ENCODE assay signal across 8 cellular contexts in the genomic region with DNA sequence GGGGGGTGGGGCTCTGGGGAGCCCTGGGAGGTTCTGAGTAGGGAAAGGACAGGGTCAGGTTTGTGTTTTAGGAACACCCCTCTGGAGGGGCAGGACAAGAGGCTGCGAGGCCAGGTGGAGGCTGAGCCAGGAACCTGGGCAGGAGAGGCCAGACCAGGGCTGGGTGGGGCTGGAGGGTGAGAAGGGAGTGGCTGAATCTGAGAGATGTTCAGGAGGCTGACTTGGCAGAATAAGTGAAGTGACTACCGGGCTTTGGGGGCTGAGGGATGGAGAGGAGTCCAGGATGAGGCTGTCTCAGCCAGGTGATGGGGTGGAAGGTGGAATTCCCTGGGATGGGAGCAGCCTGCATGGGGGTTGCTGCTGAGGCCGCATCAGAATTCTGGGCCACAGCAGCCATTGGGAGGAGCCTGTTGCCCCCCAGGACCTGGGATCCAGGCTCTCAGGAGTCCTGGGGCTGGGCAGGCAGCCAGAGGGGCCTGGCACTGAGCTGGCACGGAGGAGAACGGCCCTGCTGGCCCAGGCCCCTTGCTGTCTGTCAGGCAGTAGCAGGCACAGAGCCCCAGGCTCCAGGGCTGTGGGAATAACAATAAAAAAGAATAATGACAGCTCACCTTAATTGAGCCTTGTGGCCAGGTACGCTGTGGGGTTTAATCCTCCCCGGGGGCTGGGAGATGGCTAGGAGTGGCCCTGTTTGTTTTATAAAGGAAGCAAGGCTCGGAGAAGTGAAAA. TPM values are rescaled to one million over a fixed set of nuclear protein-coding genes. Genes with fewer than 3 reads are reported as not detected.
DNase-seq lines count a peak whose midpoint lies in the region; ATAC-seq and TF ChIP-seq lines count a peak whose summit lies in the region.

No MANE protein-coding gene starts in this region.

- H3F3A ChIP-seq in SU-DHL-6 (ENCODE audit: insufficient read depth) = peaks cover 3% of the 10 kb centered on the region; the same call in 1 of the 2 replicates

- TF ChIP-seq CTCF in SU-DHL-6 (IDR thresholded peaks at IDR 0.05; ENCODE audit: insufficient read depth, low read length, poor library complexity, severe bottlenecking) (no peak), esophagus muscularis mucosa (IDR thresholded peaks at IDR 0.05) (no peak)

- H2AFZ ChIP-seq in SU-DHL-6 (ENCODE audit: low read depth, low read length, severe bottlenecking) = no peak overlapping the region

- H3K4me1 ChIP-seq in esophagus muscularis mucosa = peaks cover 60 to 68% (median 62%) of the 10 kb centered on the region in 4 donors

- DNase-seq in NCI-H1417 (lab: John Stamatoyannopoulos, UW) (peak in 2 of 3 experiments; percentile 22 to 67), NCI-H1417 treated with DMSO at 0.1 percent for 48 hours (lab: John Stamatoyannopoulos, UW) (no peak), esophagus muscularis mucosa (ENCODE audit: extremely low spot score) (no peak), NCI-H1694 (lab: John Stamatoyannopoulos, UW) (no peak)
- peak; percentile 47 for DNase-seq in stimulated activated naive CD8-positive, alpha-beta T cell treated with anti-CD3 and anti-CD28 coated beads, Interleukin-15, Interleukin-2, amounts not matched to agents 100 U/mL and 50 U/mL, for 24 hours

- no peaks in the 10 kb centered on the region for H3K9me2 ChIP-seq in SU-DHL-6 (replicated peaks; ENCODE audit: insufficient read depth, low read length)

- no peak for TF ChIP-seq POLR2A in esophagus muscularis mucosa (IDR thresholded peaks at IDR 0.05; ENCODE audit: low read depth)

- peak overlapping the region; percentile 50 for H3K9ac ChIP-seq in SU-DHL-6 (ENCODE audit: low read length)

- H3K36me3 ChIP-seq in SU-DHL-6 (ENCODE audit: low read length) (no peaks in the 10 kb centered on the region), esophagus muscularis mucosa (peaks cover 14 to 25% (median 23%) of the 10 kb centered on the region in 4 donors)

- H3K27me3 ChIP-seq in SU-DHL-6 (ENCODE audit: low read length) (no peaks in the 10 kb centered on the region), esophagus muscularis mucosa (no peaks in the 10 kb centered on the region)

- H3K27ac ChIP-seq in SU-DHL-6 (ENCODE audit: low read depth, low read length) (peak overlapping the region; percentile 69), esophagus muscularis mucosa (replicated peaks in 1 of 4) (peak overlapping the region; percentile 57 to 75 (median 66))

- intact Hi-C loops in esophagus muscularis mucosa (cut with DNase I) = no loop called here

- peaks cover 71% of the 10 kb centered on the region for H3K79me2 ChIP-seq in SU-DHL-6 (ENCODE audit: insufficient read depth, low read length)

- TF ChIP-seq EP300 in esophagus muscularis mucosa (IDR thresholded peaks at IDR 0.05) = no peak

- H3K4me2 ChIP-seq in SU-DHL-6 (ENCODE audit: low read depth, low read length, poor library complexity, severe bottlenecking) = peak overlapping the region; percentile 60

- no peaks in the 10 kb centered on the region for H4K20me1 ChIP-seq in SU-DHL-6 (ENCODE audit: low read depth, low read length)

- WGBS in esophagus muscularis mucosa = 43% methylated on average over 7 of the region's 8 CpGs

- H3K4me3 ChIP-seq in SU-DHL-6 (ENCODE audit: insufficient read depth, low read length, poor library complexity, severe bottlenecking) (peak overlapping the region; percentile 42), esophagus muscularis mucosa (peak overlapping the region in 1 of 4 donors; percentile 20)

- H3K9me3 ChIP-seq in SU-DHL-6 (ENCODE audit: insufficient read depth, low read length) (no peaks in the 10 kb centered on the region), esophagus muscularis mucosa (no peaks in the 10 kb centered on the region)

- ATAC-seq in stimulated activated naive CD8-positive, alpha-beta T cell treated with anti-CD3 and anti-CD28 coated beads, Interleukin-15, Interleukin-2, amounts not matched to agents 100 U/mL and 50 U/mL, for 24 hours = no peak
- ATAC-seq in GM18870 (IDR thresholded peaks at IDR 0.05; ENCODE audit: unreplicated experiment) (no peak), HG02885 (IDR thresholded peaks at IDR 0.05; ENCODE audit: poor library complexity, unreplicated experiment) (no peak)

RNA-seq across cellular contexts. Expression of gene PPP5C, which starts 3.3 kb away (rescaled TPM):
- 10 to 100 TPM; 39.9 to 74.7 (median 61.9) TPM for total RNA-seq in esophagus muscularis mucosa

RNA-seq across cellular contexts. Expression of gene HIF3A, which starts 53.4 kb away (rescaled TPM):
- total RNA-seq in esophagus muscularis mucosa = 100 to 1,000 TPM in 3 of 4 donors, 10 to 100 TPM in 1; 98.2 to 268 (median 160) TPM

Comparison
In these comparisons a context has a peak if more than half of its experiments do, and no peak if none do; other contexts are left out.
1. DNase-seq: peak in NCI-H1417 (2 of 3) and stimulated activated naive CD8-positive, alpha-beta T cell treated with anti-CD3 and anti-CD28 coated beads, Interleukin-15, Interleukin-2, amounts not matched to agents 100 U/mL and 50 U/mL, for 24 hours (single experiment); none in NCI-H1417 treated with DMSO at 0.1 percent for 48 hours (single experiment), esophagus muscularis mucosa (single experiment) and NCI-H1694 (single experiment).